In the genomic region with DNA sequence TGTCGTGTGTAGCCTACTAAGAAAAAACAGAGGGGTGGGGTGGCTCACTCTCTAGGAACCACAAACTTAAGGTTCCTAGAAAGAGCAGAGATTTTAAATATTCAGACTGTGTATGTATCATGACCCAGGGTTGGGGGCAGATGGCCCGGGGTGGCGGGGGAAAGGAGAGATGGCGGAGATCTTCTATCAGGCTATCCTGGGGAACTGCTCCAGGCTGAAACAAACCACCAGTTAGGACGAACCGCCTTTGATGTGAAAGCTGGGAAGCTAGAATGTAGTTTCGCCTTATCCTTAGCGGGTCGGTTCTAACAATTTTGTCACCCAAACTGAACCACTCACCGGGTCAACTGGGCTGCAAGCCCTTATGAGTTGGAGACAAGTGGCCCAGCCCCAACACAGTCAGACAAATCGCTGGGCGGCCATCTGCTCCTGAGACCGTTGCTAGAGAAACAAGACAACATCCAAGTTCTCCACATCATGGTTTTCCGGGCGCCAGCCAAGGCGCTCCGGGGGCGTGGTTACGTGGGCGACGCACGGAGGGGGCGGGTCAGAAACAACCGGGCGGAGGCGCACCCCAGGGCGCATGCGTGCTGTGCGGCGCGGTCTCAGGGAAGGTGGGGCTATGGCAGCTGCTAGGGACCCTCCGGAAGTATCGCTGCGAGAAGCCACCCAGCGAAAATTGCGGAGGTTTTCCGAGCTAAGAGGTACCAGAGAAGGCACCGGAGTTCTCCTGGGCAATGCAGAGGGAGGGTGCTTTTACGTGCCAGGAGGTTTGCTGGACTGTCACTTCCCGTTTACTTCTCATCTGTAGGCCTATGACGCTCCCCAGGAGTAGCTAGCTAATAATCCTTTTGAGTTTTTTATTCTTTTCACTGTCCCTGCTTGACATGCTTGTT, we compare ENCODE assay signal across 8 cellular contexts. TPM values are rescaled to one million over a fixed set of nuclear protein-coding genes. Genes with fewer than 3 reads are reported as not detected.
DNase-seq lines count a peak whose midpoint lies in the region; ATAC-seq and TF ChIP-seq lines count a peak whose summit lies in the region.

TSS of gene FPGT (plus strand) at position 586 of the 896 bp plus-strand sequence. CDS start at position 623, 37 bp downstream.
TSS of gene LRRIQ3 (minus strand) at position 520 of the 896 bp plus-strand sequence. CDS start 14,492 bp downstream, outside the sequence.

- POLR2A ChIA-PET in Panc1 (lab: Charles Lee), result no interaction called here

- no peak for TF ChIP-seq EP300 in esophagus muscularis mucosa (IDR thresholded peaks at IDR 0.05)

- intact Hi-C loops in Panc1 (cut with micrococcal nuclease; ENCODE audit: unreplicated experiment) (no loop called here), esophagus muscularis mucosa (cut with DNase I) (no loop called here)

- no peaks in the 10 kb centered on the region for H3K9me3 ChIP-seq in Panc1 (ENCODE audit: control insufficient read depth, insufficient read depth, low read depth, low read length)
- no peaks in the 10 kb centered on the region for H3K9me3 ChIP-seq in esophagus muscularis mucosa
- H3K9me3 ChIP-seq in muscle layer of colon (ENCODE audit: low read length), result no peaks in the 10 kb centered on the region

- peak within 1 kb of the TSS; percentile 87 for H2AFZ ChIP-seq in KMS-11 (ENCODE audit: low read depth)

- H3K36me3 ChIP-seq in KMS-11 (ENCODE audit: insufficient read depth) (no peaks in the 10 kb centered on the region), Panc1 (ENCODE audit: control insufficient read depth, insufficient read depth, low read length) (no peaks in the 10 kb centered on the region; the same call in 1 of the 2 replicates), esophagus muscularis mucosa (peaks cover 0 to 15% (median 10%) of the 10 kb centered on the region in 4 donors), muscle layer of colon (ENCODE audit: insufficient read depth, low read length) (no peaks in the 10 kb centered on the region)

- H3K9me3 Mint-ChIP-seq in activated T-cell treated with anti-CD3 and anti-CD28 coated beads, Interleukin-2, amount 50 U/mL, for 72 hours, result no peaks in the 10 kb centered on the region

- H3K27ac ChIP-seq in KMS-11 (peak within 1 kb of the TSS; percentile 48), Panc1 (ENCODE audit: low read length) (peak within 1 kb of the TSS; percentile 94), esophagus muscularis mucosa (replicated peaks in 1 of 4) (peak within 1 kb of the TSS; percentile 77 to 86 (median 82)), muscle layer of colon (ENCODE audit: low read depth, low read length) (peak within 1 kb of the TSS; percentile 66)

- DNase-seq in DMS79 treated with DMSO at 0.1 percent for 48 hours (lab: John Stamatoyannopoulos, UW), result peak; percentile 62
- peak; percentile 64 for DNase-seq in Panc1 (ENCODE audit: low read depth, low spot score)
- peak; percentile 94 to 96 for DNase-seq in activated T-cell treated with anti-CD3 and anti-CD28 coated beads, Interleukin-2, amount 50 U/mL, for 72 hours
- DNase-seq in esophagus muscularis mucosa (ENCODE audit: extremely low spot score), result peak; percentile 98
- peak; percentile 93 to 94 for DNase-seq in stimulated activated CD8-positive, alpha-beta memory T cell treated with anti-CD3 and anti-CD28 coated beads, Interleukin-7, amount 100 ng/mL, for 1 hour (ENCODE audit: low read depth in 2 of 2)

- no peaks in the 10 kb centered on the region for H3K79me2 ChIP-seq in KMS-11 (ENCODE audit: insufficient read depth, low read depth)

- H3K4me1 ChIP-seq in KMS-11 (ENCODE audit: low read depth, poor library complexity, severe bottlenecking) (peaks cover 8% of the 10 kb centered on the region), Panc1 (ENCODE audit: control insufficient read depth, insufficient read depth, low read length) (peaks cover 3% of the 10 kb centered on the region; the same call in 1 of the 2 replicates), esophagus muscularis mucosa (peaks cover 0 to 21% (median 17%) of the 10 kb centered on the region in 4 donors), muscle layer of colon (ENCODE audit: insufficient read depth, low read length) (peaks cover 9% of the 10 kb centered on the region)

- no peaks in the 10 kb centered on the region for H4K20me1 ChIP-seq in KMS-11 (ENCODE audit: insufficient read depth)

- H3K27me3 ChIP-seq in KMS-11 (ENCODE audit: insufficient read depth, low read depth) (no peaks in the 10 kb centered on the region), Panc1 (ENCODE audit: control insufficient read depth, insufficient read depth, low read length) (no peaks in the 10 kb centered on the region), esophagus muscularis mucosa (no peaks in the 10 kb centered on the region), muscle layer of colon (ENCODE audit: control insufficient read depth in 1 of 2, insufficient read depth in 2 of 2, low read length in 2 of 2) (no peaks in the 10 kb centered on the region)

- TF ChIP-seq POLR2A in esophagus muscularis mucosa (IDR thresholded peaks at IDR 0.05; ENCODE audit: low read depth), result peak; percentile 40

- peaks cover 0 to 2% of the 10 kb centered on the region in 2 donors for H3K36me3 Mint-ChIP-seq in activated T-cell treated with anti-CD3 and anti-CD28 coated beads, Interleukin-2, amount 50 U/mL, for 72 hours (ENCODE audit: insufficient read depth in 2 of 2)

- CTCF ChIA-PET in Panc1 (lab: Charles Lee), result no interaction called here

- 4% methylated on average over 19 of the region's 41 CpGs for WGBS in esophagus muscularis mucosa

- H3K4me3 ChIP-seq in KMS-11 (IDR thresholded peaks at IDR 0.05; ENCODE audit: insufficient read depth, low read depth, low read length) (peak within 1 kb of the TSS; percentile 48), Panc1 (ENCODE audit: low read depth in 2 of 2, low read length in 2 of 2) (peak within 1 kb of the TSS; percentile 93 to 94), esophagus muscularis mucosa (peak within 1 kb of the TSS; percentile 63 to 72 (median 64)), muscle layer of colon (ENCODE audit: low read depth in 1 of 2, low read length in 2 of 2) (peak within 1 kb of the TSS; percentile 63 to 77)

- in situ Hi-C loops in Panc1 (cut with HindIII; ENCODE audit: low pct_unique_long_range_greater_than_20kb, low sequenced_read_pairs), result no loop called here

- peak within 1 kb of the TSS; percentile 90 to 95 for H3K4me3 Mint-ChIP-seq in activated T-cell treated with anti-CD3 and anti-CD28 coated beads, Interleukin-2, amount 50 U/mL, for 72 hours

- peak within 1 kb of the TSS; percentile 98 for H3K27ac Mint-ChIP-seq in activated T-cell treated with anti-CD3 and anti-CD28 coated beads, Interleukin-2, amount 50 U/mL, for 72 hours

- H3K9ac ChIP-seq in KMS-11 (peak within 1 kb of the TSS; percentile 58; the same call in 1 of the 2 replicates), muscle layer of colon (ENCODE audit: low read length) (peak within 1 kb of the TSS; percentile 71)

- no TSS peak for BruUV-seq in Panc1 (replicated peaks; lab: Mats Ljungman, UMichigan)

- no peaks in the 10 kb centered on the region for H3K27me3 Mint-ChIP-seq in activated T-cell treated with anti-CD3 and anti-CD28 coated beads, Interleukin-2, amount 50 U/mL, for 72 hours (ENCODE audit: low read depth)

- peaks cover 12% of the 10 kb centered on the region for H3K4me1 Mint-ChIP-seq in activated T-cell treated with anti-CD3 and anti-CD28 coated beads, Interleukin-2, amount 50 U/mL, for 72 hours (ENCODE audit: low read depth)

- TF ChIP-seq CTCF in KMS-11 (conservative IDR thresholded peaks at IDR 0.05; ENCODE audit: low read depth, low read length) (no peak), Panc1 (IDR thresholded peaks at IDR 0.05) (no peak), esophagus muscularis mucosa (IDR thresholded peaks at IDR 0.05) (no peak)

- peak within 1 kb of the TSS; percentile 59 for H3K4me2 ChIP-seq in KMS-11

- ATAC-seq in GM21786 (IDR thresholded peaks at IDR 0.05; ENCODE audit: unreplicated experiment), result peak; percentile 91
- ATAC-seq in Panc1, result peak; percentile 100
- peak; percentile 94 to 96 for ATAC-seq in activated T-cell treated with anti-CD3 and anti-CD28 coated beads, Interleukin-2, amount 50 U/mL, for 72 hours (replicated peaks in 1 of 2)

RNA-seq across cellular contexts. Expression of gene FPGT, which starts in this region (rescaled TPM):
- total RNA-seq in Panc1 (2021; ENCODE audit: unreplicated experiment) (12.9 TPM), esophagus muscularis mucosa (10 to 100 TPM in 1 of 4 donors, 1 to 10 TPM in 3; 6.9 to 13.7 (median 8.1) TPM)
- 4.2 TPM for polyA plus RNA-seq in Panc1 (2012; ENCODE audit: insufficient read length)
- total RNA-seq in activated T-cell treated with anti-CD3 and anti-CD28 coated beads, Interleukin-2, amount 50 U/mL, for 72 hours, result 1 to 10 TPM; 8.7 to 9.9 TPM

RNA-seq across cellular contexts. Expression of gene LRRIQ3, which starts in this region (rescaled TPM):
- total RNA-seq in Panc1 (2021; ENCODE audit: unreplicated experiment), result 0.85 TPM
- polyA plus RNA-seq in Panc1 (2012; ENCODE audit: insufficient read length), result 0.51 TPM
- 1 to 10 TPM in 1 of 2 donors, under 1 TPM in 1; 0.82 to 2.3 TPM for total RNA-seq in activated T-cell treated with anti-CD3 and anti-CD28 coated beads, Interleukin-2, amount 50 U/mL, for 72 hours
- total RNA-seq in esophagus muscularis mucosa, result under 1 TPM in 2 of 4 donors, not detected in 2; 0.17 to 0.33 TPM

Comparison
In these comparisons a context has a peak if more than half of its experiments do, and no peak if none do; other contexts are left out.
1. Peak in every context shown above with its lines: DNase-seq, ATAC-seq, H3K4me3 ChIP-seq and H3K27ac ChIP-seq.